In the genomic region with DNA sequence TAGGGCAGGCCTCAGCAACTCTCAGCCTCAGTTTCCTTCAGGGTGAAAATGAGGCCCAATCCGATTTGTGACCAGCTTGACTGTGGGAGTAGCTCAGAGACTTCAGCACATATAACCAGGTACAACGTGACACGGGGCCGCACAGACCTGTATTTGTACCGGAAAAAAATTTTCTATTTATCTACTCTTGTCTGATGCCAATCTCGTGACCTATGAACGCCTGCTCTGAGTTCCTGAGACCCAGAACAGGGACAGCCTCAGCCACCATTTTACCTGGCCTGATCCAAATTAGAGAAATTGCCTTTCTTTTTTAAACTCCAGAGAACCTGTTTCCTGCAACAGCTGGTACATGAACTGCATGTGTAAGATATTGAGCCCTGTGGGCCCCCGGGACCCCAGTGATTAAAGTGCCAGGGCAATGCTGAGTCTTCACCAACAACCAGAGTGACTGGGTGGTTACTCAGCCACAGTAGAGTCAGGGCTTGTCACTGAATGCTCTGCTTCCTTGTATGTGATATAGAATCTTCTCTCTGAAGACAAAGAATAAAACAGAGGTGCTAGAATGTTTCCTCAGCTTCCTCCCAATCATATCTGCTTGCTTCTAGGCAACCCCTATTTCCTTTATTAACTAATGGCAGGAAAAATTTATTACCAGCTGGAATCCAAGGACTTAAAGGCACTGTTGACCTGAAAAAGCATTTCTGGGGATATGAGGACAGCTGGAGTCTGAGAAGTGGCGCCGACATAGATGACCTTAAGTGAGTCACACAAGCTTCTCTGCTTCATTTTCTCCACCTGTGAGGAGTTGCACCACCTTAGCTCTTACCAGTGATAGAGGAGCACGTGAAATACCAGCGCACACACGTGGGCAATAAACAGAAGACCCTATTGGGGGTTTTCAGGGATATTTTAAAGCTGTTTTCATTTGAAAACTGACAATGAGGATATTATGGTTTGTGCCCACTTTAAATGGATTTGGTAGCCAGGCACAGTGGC, we compare ENCODE assay signal across 1 cellular context.
A peak's percentile ranks its signal among the peaks of the same experiment; 100 is the strongest.
TF ChIP-seq lines count a peak whose summit lies in the region.

No MANE protein-coding gene starts in this region.

TF ChIP-seq in IMR-90, 13 proteins besides CTCF, POLR2A, EP300 and RAD21:
- TF ChIP-seq CEBPB (IDR thresholded peaks at IDR 0.05; ENCODE audit: low read depth, low read length) (peak; percentile 11; the same call in 1 of the 2 replicates), MAZ (IDR thresholded peaks at IDR 0.05; ENCODE audit: borderline replicate concordance, low read depth, low read length) (no peak), MAFK (IDR thresholded peaks at IDR 0.05; ENCODE audit: low read depth, low read length) (no peak), MXI1 (IDR thresholded peaks at IDR 0.05; ENCODE audit: borderline replicate concordance, low read depth, low read length) (no peak)
TF ChIP-seq in IMR-90: peak in this region for 1.
